16 cellular contexts compared by ENCODE assay signal in genomic region chr17:77651983-77652382, GRCh38.
DNase-seq lines count a peak whose midpoint lies in the region; ATAC-seq and TF ChIP-seq lines count a peak whose summit lies in the region.
"Had no signal": no experiment of that assay in that cellular context is flagged by ENCODE, and none has a peak within 500 bp of the region (broad histone marks: within the 10 kb centered on the region; RNA-seq: fewer than 3 reads in every experiment).

No MANE protein-coding gene starts in this region.

- H3K9me3 ChIP-seq in NT2/D1 (ENCODE audit: insufficient read depth, low read length) (peaks cover 20% of the 10 kb centered on the region; the same call in 1 of the 2 replicates), spleen (peaks cover 0 to 8% (median 1%) of the 10 kb centered on the region in 8 donors)

- H3K4me3 ChIP-seq in NT2/D1 (ENCODE audit: insufficient read length, low read depth) (no peak overlapping the region), spleen (no peak overlapping the region)
- H3K4me3 ChIP-seq: BLaER1 had no signal

- TF ChIP-seq CTCF in spleen (IDR thresholded peaks at IDR 0.05 in 8 of 11, conservative IDR thresholded peaks at IDR 0.05 in 3 of 11) (no peak), GM10266 (IDR thresholded peaks at IDR 0.05; ENCODE audit: control insufficient read depth, insufficient read depth, low read depth, missing control alignments) (no peak)

- DNase-seq in ELF-1 (ENCODE audit: low read depth, low spot score): peak; percentile 56
- DNase-seq in NT2/D1 (ENCODE audit: low read depth, low spot score): peak; percentile 36
- DNase-seq in iPS DF 19.7 (ENCODE audit: low read depth, low spot score): peak; percentile 38
- DNase-seq in spleen: peak; percentile 20
- DNase-seq in GM10266 (ENCODE audit: extremely low spot score): no peak
- DNase-seq: AML-193; CD8-positive, alpha-beta memory T cell; DND-41; GF-D8; GOT3 had no signal

- WGBS in spleen, 5 donors: 81 to 91% (median 87%) methylated on average over 5 of the region's 5 CpGs

- TF ChIP-seq POLR2A in spleen (IDR thresholded peaks at IDR 0.05): no peak

- no peak overlapping the region for H3K9ac ChIP-seq in NT2/D1 (ENCODE audit: insufficient read length, low read depth)
- H3K9ac ChIP-seq: BLaER1 had no signal

- H3K4me1 ChIP-seq in NT2/D1 (ENCODE audit: insufficient read depth, insufficient read length): peaks cover 5% of the 10 kb centered on the region
- no peaks in the 10 kb centered on the region for H3K4me1 ChIP-seq in spleen
- H3K4me1 ChIP-seq: Caco-2 had no signal

- H3K27me3 ChIP-seq in NT2/D1 (ENCODE audit: insufficient read depth, insufficient read length): no peaks in the 10 kb centered on the region
- peaks cover 0 to 25% (median 11%) of the 10 kb centered on the region in 7 donors for H3K27me3 ChIP-seq in spleen (replicated peaks in 1 of 7)
- H3K27me3 ChIP-seq: BLaER1 had no signal

- intact Hi-C loops in spleen (cut with DNase I; ENCODE audit: low total_unique reads): no loop called here

- no peak overlapping the region for H3K27ac ChIP-seq in spleen
- H3K27ac ChIP-seq: 22Rv1, BLaER1 had no signal

- ATAC-seq in GM18502 (IDR thresholded peaks at IDR 0.05; ENCODE audit: poor library complexity, unreplicated experiment) (no peak), HG03378 (IDR thresholded peaks at IDR 0.05; ENCODE audit: unreplicated experiment) (no peak)
- ATAC-seq: HepG2 had no signal

- H3K36me3 ChIP-seq in NT2/D1 (ENCODE audit: insufficient read depth, insufficient read length, low read length) (no peaks in the 10 kb centered on the region), spleen (no peaks in the 10 kb centered on the region)
- H3K36me3 ChIP-seq: BLaER1 had no signal
